ENCODE assay signal across 1 cellular context in genomic region chr19:41095703-41096102, GRCh38.
TF ChIP-seq lines count a peak whose summit lies in the region.

No MANE protein-coding gene starts in this region.

TF ChIP-seq in IMR-90, 13 proteins besides CTCF, POLR2A, EP300 and RAD21 (continued from another document):
- TF ChIP-seq MAZ (IDR thresholded peaks at IDR 0.05; ENCODE audit: borderline replicate concordance, low read depth, low read length) (no peak), NFE2L2 (IDR thresholded peaks at IDR 0.05; ENCODE audit: low read depth, low read length) (no peak), MAFK (IDR thresholded peaks at IDR 0.05; ENCODE audit: low read depth, low read length) (no peak), BHLHE40 (IDR thresholded peaks at IDR 0.05; ENCODE audit: low read depth, low read length) (no peak)
